21 cellular contexts compared by ENCODE assay signal in the genomic region with DNA sequence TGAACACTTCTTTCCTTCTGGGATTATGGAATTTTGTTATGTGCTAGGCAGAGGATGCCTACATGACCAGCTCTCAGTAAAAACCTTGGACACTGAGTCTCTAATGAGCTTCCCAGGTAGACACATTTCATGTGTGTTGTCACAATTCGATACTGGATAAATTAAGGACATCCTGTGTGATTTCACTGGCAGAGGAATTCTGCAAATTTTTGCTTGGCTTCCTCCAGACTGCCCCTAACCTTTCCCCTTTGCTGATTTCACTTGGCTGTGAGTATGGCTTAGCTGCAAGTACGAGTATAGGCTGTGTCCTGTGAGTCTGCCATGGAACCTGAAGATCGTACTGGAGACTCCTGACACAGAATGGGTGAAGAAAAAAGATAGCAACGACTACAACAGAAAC. TPM values are rescaled to one million over a fixed set of nuclear protein-coding genes. Genes with fewer than 3 reads are reported as not detected.
DNase-seq lines count a peak whose midpoint lies in the region; ATAC-seq, FAIRE-seq and TF ChIP-seq lines count a peak whose summit lies in the region.
"Had no signal": no experiment of that assay in that cellular context is flagged by ENCODE, and none has a peak within 500 bp of the region (broad histone marks: within the 10 kb centered on the region; RNA-seq: fewer than 3 reads in every experiment).

No MANE protein-coding gene starts in this region.

- H3K9ac ChIP-seq in H9 (ENCODE audit: extremely low read depth, insufficient read length, low read length) (no peak overlapping the region), smooth muscle cell (ENCODE audit: low read depth) (no peak overlapping the region), colonic mucosa (ENCODE audit: low read depth in 2 of 2, low read length in 2 of 2) (no peak overlapping the region)
- H3K9ac ChIP-seq: KMS-11 had no signal

- no peak overlapping the region for H3K56ac ChIP-seq in H9 (ENCODE audit: insufficient read length, low read depth, low read length)

- peak; percentile 11 for FAIRE-seq in GM19239 (lab: Jason Lieb, UNC)
- FAIRE-seq: A204.1 had no signal

- H2AK5ac ChIP-seq in H9 (ENCODE audit: insufficient read length, low read length): no peak overlapping the region

- no peak for TF ChIP-seq CTCF in H9 (conservative IDR thresholded peaks at IDR 0.05)
- TF ChIP-seq CTCF in mesothelial cell of epicardium (IDR thresholded peaks at IDR 0.05; ENCODE audit: unreplicated experiment): no peak
- TF ChIP-seq CTCF in progenitor cell of endocrine pancreas (IDR thresholded peaks at IDR 0.05; ENCODE audit: unreplicated experiment): no peak
- no peak for TF ChIP-seq CTCF in smooth muscle cell (IDR thresholded peaks at IDR 0.05; ENCODE audit: borderline replicate concordance, insufficient read depth, poor library complexity, severe bottlenecking)
- no peak for TF ChIP-seq CTCF in colonic mucosa (IDR thresholded peaks at IDR 0.05)

- H3K27ac Mint-ChIP-seq in H9 (peak overlapping the region in 2 of 3 experiments; percentile 26 to 33; a peak in 3 of 7 replicates), mesothelial cell of epicardium (peak overlapping the region; percentile 17), progenitor cell of endocrine pancreas (no peak overlapping the region)
- H3K27ac Mint-ChIP-seq in naive thymus-derived CD4-positive, alpha-beta T cell: no peak overlapping the region
- H3K27ac Mint-ChIP-seq: CD4-positive, CD25-positive, alpha-beta regulatory T cell had no signal

- peaks cover 0 to 2% of the 10 kb centered on the region in 2 experiments; a peak in 2 of 5 replicates for H3K9me3 Mint-ChIP-seq in H9
- H3K9me3 Mint-ChIP-seq in mesothelial cell of epicardium: peaks cover 29% of the 10 kb centered on the region
- peaks cover 0 to 7% (median 2%) of the 10 kb centered on the region in 11 donors for H3K9me3 Mint-ChIP-seq in naive thymus-derived CD4-positive, alpha-beta T cell
- peaks cover 14% of the 10 kb centered on the region for H3K9me3 Mint-ChIP-seq in progenitor cell of endocrine pancreas (ENCODE audit: low read depth)
- H3K9me3 Mint-ChIP-seq: CD8-positive, alpha-beta memory T cell had no signal

- H3K79me1 ChIP-seq in H9 (ENCODE audit: insufficient read depth, low read depth, low read length, poor library complexity, severe bottlenecking): no peaks in the 10 kb centered on the region

- H4K91ac ChIP-seq in H9 (ENCODE audit: insufficient read length, low read depth, low read length): no peak overlapping the region

- H4K20me1 ChIP-seq in H9 (ENCODE audit: control insufficient read depth, insufficient read depth, insufficient read length) (no peaks in the 10 kb centered on the region), smooth muscle cell (ENCODE audit: low read depth) (no peaks in the 10 kb centered on the region)

- H2BK12ac ChIP-seq in H9 (ENCODE audit: insufficient read length, low read depth, low read length): no peak overlapping the region

- peaks cover 12 to 31% (median 13%) of the 10 kb centered on the region in 3 experiments for H3K36me3 Mint-ChIP-seq in H9 (ENCODE audit: insufficient read depth in 1 of 3, low read depth in 3 of 3)
- H3K36me3 Mint-ChIP-seq in mesothelial cell of epicardium: peaks cover 43% of the 10 kb centered on the region
- H3K36me3 Mint-ChIP-seq in naive thymus-derived CD4-positive, alpha-beta T cell: peaks cover 8 to 47% (median 25%) of the 10 kb centered on the region in 5 donors
- H3K36me3 Mint-ChIP-seq in progenitor cell of endocrine pancreas (ENCODE audit: insufficient read depth): peaks cover 27% of the 10 kb centered on the region

- H3K79me2 ChIP-seq in H9 (ENCODE audit: insufficient read depth, low read length) (no peaks in the 10 kb centered on the region), smooth muscle cell (ENCODE audit: low read depth) (peaks cover 37% of the 10 kb centered on the region)

- H3K23me2 ChIP-seq in H9 (ENCODE audit: insufficient read length, low read depth, low read length, poor library complexity, severe bottlenecking): no peaks in the 10 kb centered on the region

- H3K9me3 ChIP-seq in H9 (ENCODE audit: control insufficient read depth, low read depth, low read length): no peaks in the 10 kb centered on the region
- H3K9me3 ChIP-seq in naive thymus-derived CD4-positive, alpha-beta T cell (ENCODE audit: control insufficient read depth in 2 of 3, low read length in 3 of 3): no peaks in the 10 kb centered on the region
- no peaks in the 10 kb centered on the region for H3K9me3 ChIP-seq in smooth muscle cell (replicated peaks; ENCODE audit: low read depth)
- no peaks in the 10 kb centered on the region for H3K9me3 ChIP-seq in colonic mucosa
- H3K9me3 ChIP-seq: BE2C, HAP-1 had no signal

- H3K23ac ChIP-seq in H9 (ENCODE audit: insufficient read length, low read depth, low read length): no peak overlapping the region

- no CpG with 5 or more reads among the region's 4 CpGs for WGBS in H9 (ENCODE audit: extremely low coverage, insufficient read length, low lambda C conversion rate)
- 84% methylated on average over 4 of the region's 4 CpGs for WGBS in smooth muscle cell (ENCODE audit: low lambda C conversion rate)

- no peak overlapping the region for H2BK5ac ChIP-seq in H9 (ENCODE audit: insufficient read length, low read length)

- H3K27ac ChIP-seq in H9 (ENCODE audit: insufficient read length, low read depth, low read length) (no peak overlapping the region), smooth muscle cell (ENCODE audit: low read depth) (no peak overlapping the region), colonic mucosa (no peak overlapping the region)
- no peak overlapping the region for H3K27ac ChIP-seq in naive thymus-derived CD4-positive, alpha-beta T cell (ENCODE audit: low read depth, low read length)
- H3K27ac ChIP-seq: KMS-11 had no signal

- H3K27me3 Mint-ChIP-seq in H9 (ENCODE audit: low read depth) (no peaks in the 10 kb centered on the region), mesothelial cell of epicardium (ENCODE audit: low read depth) (no peaks in the 10 kb centered on the region), progenitor cell of endocrine pancreas (no peaks in the 10 kb centered on the region)
- H3K27me3 Mint-ChIP-seq in naive thymus-derived CD4-positive, alpha-beta T cell: no peaks in the 10 kb centered on the region
- H3K27me3 Mint-ChIP-seq: CD4-positive, CD25-positive, alpha-beta regulatory T cell; CD8-positive, alpha-beta memory T cell had no signal

- H3F3A ChIP-seq in smooth muscle cell (ENCODE audit: low read depth): no peaks in the 10 kb centered on the region

- H3K36me3 ChIP-seq in naive thymus-derived CD4-positive, alpha-beta T cell (ENCODE audit: control insufficient read depth in 2 of 3, insufficient read depth in 3 of 3, low read length in 3 of 3): no peaks in the 10 kb centered on the region
- H3K36me3 ChIP-seq in smooth muscle cell (ENCODE audit: low read depth): peaks cover 5% of the 10 kb centered on the region
- no peaks in the 10 kb centered on the region for H3K36me3 ChIP-seq in colonic mucosa

- H3K4me1 ChIP-seq in H9 (ENCODE audit: insufficient read depth, low read length) (no peaks in the 10 kb centered on the region; the same call in 1 of the 2 replicates), smooth muscle cell (ENCODE audit: low read depth) (no peaks in the 10 kb centered on the region), colonic mucosa (no peaks in the 10 kb centered on the region)
- no peaks in the 10 kb centered on the region for H3K4me1 ChIP-seq in naive thymus-derived CD4-positive, alpha-beta T cell (ENCODE audit: control insufficient read depth in 2 of 2, insufficient read depth in 2 of 2, low read length in 2 of 2)
- H3K4me1 ChIP-seq: HAP-1 had no signal

- no peak overlapping the region for H3K14ac ChIP-seq in H9 (ENCODE audit: insufficient read depth, low read length)

- H3K4me2 ChIP-seq in H9 (ENCODE audit: insufficient read depth, insufficient read length, low read length) (no peak overlapping the region), smooth muscle cell (no peak overlapping the region)
- H3K4me2 ChIP-seq: KMS-11 had no signal

- POLR2A ChIA-PET in naive thymus-derived CD4-positive, alpha-beta T cell (lab: Charles Lee): interaction anchor here (0.8 kb wide), 1 partner anchor 113 kb away, joined by 3 read pairs; no protein-coding TSS in a partner anchor

- ATAC-seq in naive thymus-derived CD4-positive, alpha-beta T cell: no peak

- no peak for DNase-seq in GM19239 (ENCODE audit: insufficient read length, low spot score)
- DNase-seq in H9: no peak
- peak; percentile 21 to 51 for DNase-seq in dermis microvascular lymphatic vessel endothelial cell (ENCODE audit: low read depth in 2 of 2)
- no peak for DNase-seq in mesothelial cell of epicardium (ENCODE audit: low spot score in 2 of 2, unreplicated experiment in 2 of 2)
- DNase-seq in naive thymus-derived CD4-positive, alpha-beta T cell: no peak
- DNase-seq in progenitor cell of endocrine pancreas (ENCODE audit: low spot score, unreplicated experiment): no peak
- no peak for DNase-seq in smooth muscle cell (lab: John Stamatoyannopoulos, UW; ENCODE audit: unreplicated experiment)
- no peak for DNase-seq in colonic mucosa
- DNase-seq: ACHN; BE2C; C1 segment of cervical spinal cord; CD4-positive, CD25-positive, alpha-beta regulatory T cell; CD8-positive, alpha-beta memory T cell; COR-L47; DMS153; DMS79; GDM1; GOT3 had no signal

- no peaks in the 10 kb centered on the region for H3K27me3 ChIP-seq in H9 (ENCODE audit: insufficient read depth, low read length)
- H3K27me3 ChIP-seq in naive thymus-derived CD4-positive, alpha-beta T cell (ENCODE audit: control insufficient read depth in 2 of 2, insufficient read depth in 2 of 2, low read length in 2 of 2): no peaks in the 10 kb centered on the region
- H3K27me3 ChIP-seq in smooth muscle cell (ENCODE audit: low read depth): no peaks in the 10 kb centered on the region
- no peaks in the 10 kb centered on the region for H3K27me3 ChIP-seq in colonic mucosa
- H3K27me3 ChIP-seq: BE2C had no signal

- H4K8ac ChIP-seq in H9 (replicated peaks; ENCODE audit: insufficient read length, low read depth, low read length): no peak overlapping the region

- H2AFZ ChIP-seq in H9 (ENCODE audit: low read length) (no peak overlapping the region), smooth muscle cell (ENCODE audit: low read depth) (no peak overlapping the region)

- CTCF ChIA-PET in naive thymus-derived CD4-positive, alpha-beta T cell (lab: Charles Lee): no interaction called here

- intact Hi-C loops in naive thymus-derived CD4-positive, alpha-beta T cell (cut with micrococcal nuclease): no loop called here
- intact Hi-C loops in colonic mucosa (cut with DNase I): no loop called here

- H3K18ac ChIP-seq in H9 (ENCODE audit: insufficient read length, low read depth, low read length): no peak overlapping the region

- no peak overlapping the region for H3T11ph ChIP-seq in H9 (ENCODE audit: low read length)

- no peak overlapping the region for H4K5ac ChIP-seq in H9 (ENCODE audit: insufficient read length, low read depth, low read length)

- H3K4me1 Mint-ChIP-seq in H9: peaks cover 14 to 20% of the 10 kb centered on the region in 2 experiments
- peaks cover 17% of the 10 kb centered on the region for H3K4me1 Mint-ChIP-seq in mesothelial cell of epicardium
- peaks cover 3 to 27% (median 16%) of the 10 kb centered on the region in 7 donors for H3K4me1 Mint-ChIP-seq in naive thymus-derived CD4-positive, alpha-beta T cell
- H3K4me1 Mint-ChIP-seq in progenitor cell of endocrine pancreas (ENCODE audit: low read depth): peaks cover 8% of the 10 kb centered on the region

- H3K4ac ChIP-seq in H9 (ENCODE audit: low read depth, low read length): no peak overlapping the region

- no peak overlapping the region for H2BK15ac ChIP-seq in H9 (ENCODE audit: low read depth, low read length)

- H3K4me3 ChIP-seq in naive thymus-derived CD4-positive, alpha-beta T cell (ENCODE audit: low read length): no peak overlapping the region
- no peak overlapping the region for H3K4me3 ChIP-seq in smooth muscle cell
- no peak overlapping the region for H3K4me3 ChIP-seq in colonic mucosa
- H3K4me3 ChIP-seq: HAP-1 had no signal

- H2BK20ac ChIP-seq in H9 (ENCODE audit: low read depth, low read length, poor library complexity, severe bottlenecking): no peak overlapping the region

- no peak overlapping the region for H2BK120ac ChIP-seq in H9 (ENCODE audit: low read depth, low read length, poor library complexity, severe bottlenecking)

- no peak overlapping the region for H3K4me3 Mint-ChIP-seq in H9
- no peak overlapping the region for H3K4me3 Mint-ChIP-seq in mesothelial cell of epicardium
- no peak overlapping the region for H3K4me3 Mint-ChIP-seq in naive thymus-derived CD4-positive, alpha-beta T cell
- H3K4me3 Mint-ChIP-seq in progenitor cell of endocrine pancreas (ENCODE audit: low read depth): no peak overlapping the region
- H3K4me3 Mint-ChIP-seq: CD4-positive, CD25-positive, alpha-beta regulatory T cell; CD8-positive, alpha-beta memory T cell had no signal

RNA-seq across cellular contexts. Expression of gene MRPS27, which starts 47.6 kb away (rescaled TPM):
- total RNA-seq in H9 (2021) (78.1 and 83.3 TPM in 2 replicates), dermis microvascular lymphatic vessel endothelial cell (63.0 and 82.3 TPM in 2 replicates), mesothelial cell of epicardium (53.4 to 58.1 TPM (median 56.0 TPM) in 3 replicates), progenitor cell of endocrine pancreas (54.7 and 60.6 TPM in 2 replicates), smooth muscle cell (38.3 and 47.8 TPM in 2 replicates), colonic mucosa (10 to 100 TPM; 46.3 to 56.6 TPM)
- total RNA-seq in naive thymus-derived CD4-positive, alpha-beta T cell: 10 to 100 TPM; 36.6 to 54.0 (median 39.5) TPM
- 10 to 100 TPM; 35.2 to 48.7 TPM for polyA plus RNA-seq in naive thymus-derived CD4-positive, alpha-beta T cell
- 36.7 and 41.0 TPM in 2 replicates for polyA plus RNA-seq in smooth muscle cell

RNA-seq across cellular contexts. Expression of gene PTCD2, which starts 47.8 kb away (rescaled TPM):
- 12.7 and 12.9 TPM in 2 replicates for total RNA-seq in H9 (2021)
- total RNA-seq in dermis microvascular lymphatic vessel endothelial cell: 2.3 and 3.3 TPM in 2 replicates
- 12.2 to 14.5 TPM (median 13.6 TPM) in 3 replicates for total RNA-seq in mesothelial cell of epicardium
- total RNA-seq in naive thymus-derived CD4-positive, alpha-beta T cell: 10 to 100 TPM in 3 of 5 experiments, 1 to 10 TPM in 2; 5.0 to 12.6 (median 11.2) TPM
- 1 to 10 TPM; 3.7 to 6.0 TPM for polyA plus RNA-seq in naive thymus-derived CD4-positive, alpha-beta T cell
- 8.9 and 13.5 TPM in 2 replicates for total RNA-seq in progenitor cell of endocrine pancreas
- 8.5 and 10.0 TPM in 2 replicates for total RNA-seq in smooth muscle cell
- 4.7 and 6.3 TPM in 2 replicates for polyA plus RNA-seq in smooth muscle cell
- 1 to 10 TPM; 4.4 to 7.8 TPM for total RNA-seq in colonic mucosa

Comparison
In these comparisons a context has a peak if more than half of its experiments do, and no peak if none do; other contexts are left out.
1. DNase-seq: peak in dermis microvascular lymphatic vessel endothelial cell (2 of 2); none in GM19239 (single experiment), H9 (single experiment), mesothelial cell of epicardium (0 of 2), naive thymus-derived CD4-positive, alpha-beta T cell (0 of 9), progenitor cell of endocrine pancreas (single experiment), smooth muscle cell (single experiment) and colonic mucosa (single experiment).
2. H3K27ac Mint-ChIP-seq: peak in H9 (2 of 3) and mesothelial cell of epicardium (single experiment); none in naive thymus-derived CD4-positive, alpha-beta T cell (0 of 9) and progenitor cell of endocrine pancreas (single experiment).